In genomic region chr4:17437396-17437795, GRCh38 we compare ENCODE assay signal across 18 cellular contexts.
DNase-seq lines count a peak whose midpoint lies in the region; ATAC-seq and TF ChIP-seq lines count a peak whose summit lies in the region.
"Had no signal": no experiment of that assay in that cellular context is flagged by ENCODE, and none has a peak within 500 bp of the region (broad histone marks: within the 10 kb centered on the region; RNA-seq: fewer than 3 reads in every experiment).

No MANE protein-coding gene starts in this region.

- ATAC-seq in left cardiac atrium = no peak
- ATAC-seq: A549, HCT116 had no signal

- H3K4me3 ChIP-seq in left ventricle myocardium inferior = no peak overlapping the region
- no peak overlapping the region for H3K4me3 ChIP-seq in foreskin fibroblast (ENCODE audit: low read depth in 1 of 2, low read length in 2 of 2)
- H3K4me3 ChIP-seq: A549 had no signal

- H3K27me3 Mint-ChIP-seq in nephron progenitor cell (ENCODE audit: low read depth, poor library complexity) = no peaks in the 10 kb centered on the region
- H3K27me3 Mint-ChIP-seq: CD4-positive, alpha-beta T cell had no signal

- no peaks in the 10 kb centered on the region for H3K27me3 ChIP-seq in left ventricle myocardium inferior (ENCODE audit: low read depth)

- peaks cover 11% of the 10 kb centered on the region for H3K4me1 Mint-ChIP-seq in nephron progenitor cell

- H3K36me3 Mint-ChIP-seq in nephron progenitor cell (ENCODE audit: low read depth) = peaks cover 4% of the 10 kb centered on the region

- TF ChIP-seq CTCF in left ventricle myocardium inferior (IDR thresholded peaks at IDR 0.05; ENCODE audit: borderline replicate concordance) = no peak
- TF ChIP-seq CTCF in nephron progenitor cell (IDR thresholded peaks at IDR 0.05) = no peak
- TF ChIP-seq CTCF in foreskin fibroblast (IDR thresholded peaks at IDR 0.05; ENCODE audit: low read depth, low read length) = no peak

- H3K27ac ChIP-seq in left ventricle myocardium inferior (replicated peaks) = no peak overlapping the region
- H3K27ac ChIP-seq: 22Rv1, A549, C4-2B had no signal

- peaks cover 24% of the 10 kb centered on the region for H3K9me3 ChIP-seq in left ventricle myocardium inferior (replicated peaks)
- H3K9me3 ChIP-seq: A549, Caco-2 had no signal

- no peak overlapping the region for H3K4me3 Mint-ChIP-seq in nephron progenitor cell
- H3K4me3 Mint-ChIP-seq: CD4-positive, alpha-beta T cell; HFFc6 had no signal

- H3K4me1 ChIP-seq in left ventricle myocardium inferior = no peaks in the 10 kb centered on the region
- H3K4me1 ChIP-seq: A549, Caco-2 had no signal

- peaks cover 44% of the 10 kb centered on the region for H3K9me3 Mint-ChIP-seq in nephron progenitor cell
- H3K9me3 Mint-ChIP-seq: CD4-positive, alpha-beta T cell had no signal

- peak overlapping the region; percentile 71 for H3K27ac Mint-ChIP-seq in nephron progenitor cell
- H3K27ac Mint-ChIP-seq: CD4-positive, alpha-beta T cell; HFFc6 had no signal

- DNase-seq in NCI-H748 (lab: John Stamatoyannopoulos, UW; ENCODE audit: unreplicated experiment) (peak; percentile 25), NCI-H748 treated with DMSO at 0.1 percent for 48 hours (lab: John Stamatoyannopoulos, UW) (no peak), left cardiac atrium (peak; percentile 64), left ventricle myocardium inferior (no peak), nephron progenitor cell (no peak), SKM-1 (lab: John Stamatoyannopoulos, UW; ENCODE audit: unreplicated experiment) (no peak), foreskin fibroblast (no peak), NCI-H1694 treated with DMSO at 0.1 percent for 48 hours (lab: John Stamatoyannopoulos, UW) (no peak)
- DNase-seq: AML-193; Caco-2; CD4-positive, alpha-beta T cell; GOT3; H7; HFFc6 had no signal

- intact Hi-C loops in left cardiac atrium (cut with DNase I) = no loop called here
- intact Hi-C loops in left ventricle myocardium inferior (cut with micrococcal nuclease) = no loop called here

- no peaks in the 10 kb centered on the region for H3K36me3 ChIP-seq in left ventricle myocardium inferior

Comparison
In these comparisons a context has a peak if more than half of its experiments do, and no peak if none do; other contexts are left out.
1. DNase-seq: peak in NCI-H748 (single experiment) and left cardiac atrium (single experiment); none in NCI-H748 treated with DMSO at 0.1 percent for 48 hours (single experiment), left ventricle myocardium inferior (single experiment), nephron progenitor cell (single experiment), SKM-1 (single experiment), foreskin fibroblast (0 of 2) and NCI-H1694 treated with DMSO at 0.1 percent for 48 hours (single experiment).